Comparison of ENCODE assay signal across 9 cellular contexts in genomic region chr1:226649780-226650179, GRCh38.
DNase-seq lines count a peak whose midpoint lies in the region; ATAC-seq and TF ChIP-seq lines count a peak whose summit lies in the region.
"Had no signal": no experiment of that assay in that cellular context is flagged by ENCODE, and none has a peak within 500 bp of the region (broad histone marks: within the 10 kb centered on the region; RNA-seq: fewer than 3 reads in every experiment).

No MANE protein-coding gene starts in this region.

- H3K36me3 ChIP-seq in stomach = peaks cover 23 to 39% (median 34%) of the 10 kb centered on the region in 4 donors

- no peak for TF ChIP-seq POLR2A in stomach (IDR thresholded peaks at IDR 0.05)

- DNase-seq in NCI-H2196 (lab: John Stamatoyannopoulos, UW; ENCODE audit: unreplicated experiment) (peak; percentile 20), NCI-H2196 treated with DMSO at 0.1 percent for 48 hours (lab: John Stamatoyannopoulos, UW; ENCODE audit: unreplicated experiment) (no peak), HFFc6 (peak; percentile 25), midbrain (lab: John Stamatoyannopoulos, UW) (peak; percentile 30), DMS153 (lab: John Stamatoyannopoulos, UW) (no peak), stomach (no peak)
- DNase-seq in activated naive CD8-positive, alpha-beta T cell treated with anti-CD3 and anti-CD28 coated beads for 36 hours = no peak

- no peaks in the 10 kb centered on the region for H3K27me3 ChIP-seq in stomach

- 49 to 75% (median 63%) methylated on average over 7 of the region's 7 CpGs for WGBS in stomach, 5 donors

- intact Hi-C loops in stomach (cut with DNase I; ENCODE audit: low total_unique reads) = no loop called here

- no peaks in the 10 kb centered on the region for H3K9me3 ChIP-seq in stomach

- no peak for ATAC-seq in GM21737 (IDR thresholded peaks at IDR 0.05; ENCODE audit: unreplicated experiment)

- no peaks in the 10 kb centered on the region for H3K36me3 Mint-ChIP-seq in HFFc6 (ENCODE audit: low read depth)
- H3K36me3 Mint-ChIP-seq in activated naive CD8-positive, alpha-beta T cell treated with anti-CD3 and anti-CD28 coated beads for 36 hours = peaks cover 28% of the 10 kb centered on the region

- no peak overlapping the region for H3K4me3 Mint-ChIP-seq in HFFc6
- H3K4me3 Mint-ChIP-seq in activated naive CD8-positive, alpha-beta T cell treated with anti-CD3 and anti-CD28 coated beads for 36 hours = no peak overlapping the region

- TF ChIP-seq EP300 in stomach (IDR thresholded peaks at IDR 0.05) = no peak

- H3K4me3 ChIP-seq in stomach = no peak overlapping the region

- no peak overlapping the region for H3K27ac Mint-ChIP-seq in HFFc6
- H3K27ac Mint-ChIP-seq in activated naive CD8-positive, alpha-beta T cell treated with anti-CD3 and anti-CD28 coated beads for 36 hours = peak overlapping the region; percentile 65

- H3K4me1 ChIP-seq in stomach = peaks cover 9 to 36% (median 30%) of the 10 kb centered on the region in 4 donors

- H3K27ac ChIP-seq in stomach = peak overlapping the region in 2 of 5 donors; percentile 12 to 15

- H3K9me3 Mint-ChIP-seq in HFFc6 = no peaks in the 10 kb centered on the region
- no peaks in the 10 kb centered on the region for H3K9me3 Mint-ChIP-seq in activated naive CD8-positive, alpha-beta T cell treated with anti-CD3 and anti-CD28 coated beads for 36 hours
- H3K9me3 Mint-ChIP-seq: CD8-positive, alpha-beta memory T cell had no signal

- peak; percentile 65 for TF ChIP-seq CTCF in HFFc6 (IDR thresholded peaks at IDR 0.05)
- TF ChIP-seq CTCF in stomach (IDR thresholded peaks at IDR 0.05) = peak in 1 of 7 experiments; percentile 3

- peaks cover 19% of the 10 kb centered on the region for H3K4me1 Mint-ChIP-seq in HFFc6 (ENCODE audit: low read depth)
- peaks cover 43% of the 10 kb centered on the region for H3K4me1 Mint-ChIP-seq in activated naive CD8-positive, alpha-beta T cell treated with anti-CD3 and anti-CD28 coated beads for 36 hours

- peaks cover 3% of the 10 kb centered on the region for H3K27me3 Mint-ChIP-seq in HFFc6 (ENCODE audit: insufficient read depth)
- no peaks in the 10 kb centered on the region for H3K27me3 Mint-ChIP-seq in activated naive CD8-positive, alpha-beta T cell treated with anti-CD3 and anti-CD28 coated beads for 36 hours

Comparison
In these comparisons a context has a peak if more than half of its experiments do, and no peak if none do; other contexts are left out.
1. DNase-seq: peak in NCI-H2196 (single experiment), HFFc6 (single experiment) and midbrain (single experiment); none in NCI-H2196 treated with DMSO at 0.1 percent for 48 hours (single experiment), activated naive CD8-positive, alpha-beta T cell treated with anti-CD3 and anti-CD28 coated beads for 36 hours (single experiment), DMS153 (single experiment) and stomach (single experiment).